ENCODE assay signal across 24 cellular contexts in genomic region chr14:69850736-69851112, GRCh38. TPM values are rescaled to one million over a fixed set of nuclear protein-coding genes. Genes with fewer than 3 reads are reported as not detected.
DNase-seq lines count a peak whose midpoint lies in the region; ATAC-seq and TF ChIP-seq lines count a peak whose summit lies in the region.
"Had no signal": no experiment of that assay in that cellular context is flagged by ENCODE, and none has a peak within 500 bp of the region (broad histone marks: within the 10 kb centered on the region; RNA-seq: fewer than 3 reads in every experiment).

No MANE protein-coding gene starts in this region.

- H3K9me3 Mint-ChIP-seq in chondrocyte (ENCODE audit: low read depth), result no peaks in the 10 kb centered on the region
- H3K9me3 Mint-ChIP-seq: CD4-positive, CD25-positive, alpha-beta regulatory T cell had no signal

- H3K9ac ChIP-seq in BLaER1 (no peak overlapping the region), skeletal muscle satellite cell (ENCODE audit: low read depth, low read length) (no peak overlapping the region)
- H3K9ac ChIP-seq: SK-N-SH had no signal

- H3K4me3 ChIP-seq in BLaER1 (peak overlapping the region; percentile 57), SJCRH30 (peak overlapping the region; percentile 57; the same call in 1 of the 2 replicates), right lobe of liver (peak overlapping the region in 2 of 3 donors; percentile 53 to 57), skeletal muscle satellite cell (ENCODE audit: low read length) (no peak overlapping the region)

- no peaks in the 10 kb centered on the region for H3K27me3 ChIP-seq in BLaER1
- no peaks in the 10 kb centered on the region for H3K27me3 ChIP-seq in SJCRH30
- H3K27me3 ChIP-seq in right lobe of liver, result no peaks in the 10 kb centered on the region
- peaks cover 56% of the 10 kb centered on the region for H3K27me3 ChIP-seq in skeletal muscle satellite cell (ENCODE audit: control insufficient read depth, insufficient read depth, low read length)

- no peak for TF ChIP-seq POLR2A in right lobe of liver (IDR thresholded peaks at IDR 0.05)

- H3K27ac ChIP-seq in BLaER1 (peak overlapping the region; percentile 67), SJCRH30 (peak overlapping the region; percentile 82; the same call in 1 of the 2 replicates), right lobe of liver (peak overlapping the region; percentile 44 to 98 (median 92))
- H3K27ac ChIP-seq: 22Rv1 had no signal

- peak; percentile 53 to 77 (median 70) for ATAC-seq in right lobe of liver
- ATAC-seq in HG03280 (IDR thresholded peaks at IDR 0.05; ENCODE audit: unreplicated experiment), result no peak
- ATAC-seq: Panc1 had no signal

- intact Hi-C loops in right lobe of liver (cut with DNase I), result no loop called here

- 30% methylated on average over 2 of the region's 2 CpGs for WGBS in right lobe of liver (ENCODE audit: insufficient coverage, low coverage, low lambda C conversion rate, missing lambda C conversion rate)

- H3K27me3 Mint-ChIP-seq in chondrocyte (ENCODE audit: low read depth), result peaks cover 48% of the 10 kb centered on the region

- H3K4me1 ChIP-seq in BLaER1 (peaks cover 57% of the 10 kb centered on the region), SJCRH30 (peaks cover 22% of the 10 kb centered on the region), right lobe of liver (peaks cover 0 to 17% (median 1%) of the 10 kb centered on the region in 4 donors), skeletal muscle satellite cell (ENCODE audit: control insufficient read depth, insufficient read depth, low read length) (no peaks in the 10 kb centered on the region)
- H3K4me1 ChIP-seq: BE2C had no signal

- no peak overlapping the region for H3K27ac Mint-ChIP-seq in chondrocyte (ENCODE audit: unreplicated experiment)
- H3K27ac Mint-ChIP-seq: CD4-positive, CD25-positive, alpha-beta regulatory T cell had no signal

- H3K4me1 Mint-ChIP-seq in chondrocyte (ENCODE audit: low read depth), result peaks cover 3% of the 10 kb centered on the region
- H3K4me1 Mint-ChIP-seq: CD4-positive, CD25-positive, alpha-beta regulatory T cell had no signal

- H3K4me2 ChIP-seq in BLaER1 (peak overlapping the region; percentile 76), skeletal muscle satellite cell (ENCODE audit: low read length) (peak overlapping the region; percentile 65)
- H3K4me2 ChIP-seq: SK-N-SH had no signal

- H3K4me3 Mint-ChIP-seq in chondrocyte (ENCODE audit: unreplicated experiment), result no peak overlapping the region
- H3K4me3 Mint-ChIP-seq: CD4-positive, CD25-positive, alpha-beta regulatory T cell had no signal

- DNase-seq in SJCRH30 (no peak), right lobe of liver (no peak), NCI-H2171 (lab: John Stamatoyannopoulos, UW) (no peak), chondrocyte (ENCODE audit: low spot score) (no peak)
- DNase-seq: BE2C; CD4-positive, CD25-positive, alpha-beta regulatory T cell; DMS53; KG1; NCI-H1048; NCI-H1694; NCI-H2029 treated with DMSO at 0.1 percent for 48 hours; NCI-H2227 treated with DMSO at 0.1 percent for 48 hours; SIG-M5; SK-N-SH had no signal

- no peak for TF ChIP-seq CTCF in right lobe of liver (IDR thresholded peaks at IDR 0.05)
- no peak for TF ChIP-seq CTCF in chondrocyte (IDR thresholded peaks at IDR 0.05)

- no peaks in the 10 kb centered on the region for H3K36me3 Mint-ChIP-seq in chondrocyte (ENCODE audit: low read depth)
- H3K36me3 Mint-ChIP-seq: CD4-positive, CD25-positive, alpha-beta regulatory T cell had no signal

- no peaks in the 10 kb centered on the region for H3K36me3 ChIP-seq in BLaER1
- no peaks in the 10 kb centered on the region for H3K36me3 ChIP-seq in SJCRH30
- no peaks in the 10 kb centered on the region for H3K36me3 ChIP-seq in right lobe of liver
- H3K36me3 ChIP-seq in skeletal muscle satellite cell (ENCODE audit: insufficient read depth, low read length), result no peaks in the 10 kb centered on the region
- H3K36me3 ChIP-seq: BE2C had no signal

- H4K20me1 ChIP-seq in BLaER1, result no peaks in the 10 kb centered on the region

- H3K9me3 ChIP-seq in BLaER1 (peaks cover 24% of the 10 kb centered on the region), SJCRH30 (replicated peaks) (no peaks in the 10 kb centered on the region), right lobe of liver (no peaks in the 10 kb centered on the region), skeletal muscle satellite cell (replicated peaks; ENCODE audit: low read length) (no peaks in the 10 kb centered on the region)
- H3K9me3 ChIP-seq: BE2C, SK-N-SH had no signal

RNA-seq across cellular contexts. Expression of gene SMOC1, which starts 28.5 kb away (rescaled TPM):
- 12.8 and 15.6 TPM in 2 replicates for total RNA-seq in SJCRH30 (2014; rRNA removed; shearing (Covaris generic))
- total RNA-seq in right lobe of liver, result 10 to 100 TPM; 22.3 to 88.5 (median 45.4) TPM
- total RNA-seq in skeletal muscle satellite cell (2012; rRNA removed), result 33.5 and 49.4 TPM in 2 replicates
- 0.41 to 1.7 TPM (median 1.1 TPM) in 3 replicates for total RNA-seq in chondrocyte
- total RNA-seq: CD4-positive, CD25-positive, alpha-beta regulatory T cell; G401; OCI-LY7 had no signal

RNA-seq across cellular contexts. Expression of gene SLC10A1, which starts 53.7 kb away (rescaled TPM):
- total RNA-seq in SJCRH30 (2014; rRNA removed; shearing (Covaris generic)), result not detected in 2 replicates
- total RNA-seq in right lobe of liver (100 to 1,000 TPM in 3 of 6 experiments, 10 to 100 TPM in 3; 61.5 to 260 (median 105) TPM), chondrocyte (not detected in 3 replicates)
- not detected in 2 replicates for total RNA-seq in skeletal muscle satellite cell (2012; rRNA removed)
- total RNA-seq: CD4-positive, CD25-positive, alpha-beta regulatory T cell; Daoy; G401; HT1080; NCI-H460; OCI-LY7 had no signal

Comparison
In these comparisons a context has a peak if more than half of its experiments do, and no peak if none do; other contexts are left out.
1. RNA of gene SLC10A1, which starts 53.7 kb away (total RNA-seq): 61.5 to 260 TPM in right lobe of liver; not detected in SJCRH30 and not detected in chondrocyte; every median in the first group is over 10 times any median in the second.
2. Peak in every context shown above with its lines, with median percentiles within 50 percentile points of each other: H3K27ac ChIP-seq.